In the genomic region with DNA sequence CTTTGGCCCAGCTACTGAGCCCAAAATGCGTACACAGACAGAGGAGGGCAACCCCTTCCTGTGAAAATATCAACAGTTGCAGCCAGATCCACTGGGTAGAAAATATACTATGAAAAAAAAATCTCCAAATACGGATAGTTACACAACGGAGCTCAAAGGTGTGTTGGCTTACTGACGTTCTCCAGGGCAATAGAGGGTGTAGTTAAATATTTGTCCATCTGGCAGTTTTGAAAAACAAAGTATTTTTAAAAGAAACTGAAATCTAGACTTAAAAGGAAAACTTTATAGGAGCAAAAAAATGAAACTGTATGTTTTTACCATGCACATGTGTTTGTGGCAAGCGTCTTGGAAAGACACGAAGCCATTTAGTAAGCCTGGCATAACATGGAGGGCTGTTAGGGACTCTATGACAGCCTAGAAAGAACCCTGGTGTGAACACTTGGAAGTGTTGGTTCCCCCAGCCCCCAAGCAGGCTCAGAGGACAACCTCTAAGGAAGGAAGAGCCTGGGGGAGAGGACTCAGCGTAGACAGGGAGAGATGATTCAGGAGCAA, we compare ENCODE assay signal across 1 cellular context.
A peak's percentile ranks its signal among the peaks of the same experiment; 100 is the strongest.
TF ChIP-seq lines count a peak whose summit lies in the region.

No MANE protein-coding gene starts in this region.

TF ChIP-seq in HepG2, 621 proteins besides CTCF, POLR2A, EP300 and RAD21 (continued from another document):
- TF ChIP-seq MIXL1 (CRISPR knock-in tag; IDR thresholded peaks at IDR 0.05): 0 out of 2 replicates have a peak, but pooled peaks have one; percentile 28
